ENCODE assay signal across 9 cellular contexts in the genomic region with DNA sequence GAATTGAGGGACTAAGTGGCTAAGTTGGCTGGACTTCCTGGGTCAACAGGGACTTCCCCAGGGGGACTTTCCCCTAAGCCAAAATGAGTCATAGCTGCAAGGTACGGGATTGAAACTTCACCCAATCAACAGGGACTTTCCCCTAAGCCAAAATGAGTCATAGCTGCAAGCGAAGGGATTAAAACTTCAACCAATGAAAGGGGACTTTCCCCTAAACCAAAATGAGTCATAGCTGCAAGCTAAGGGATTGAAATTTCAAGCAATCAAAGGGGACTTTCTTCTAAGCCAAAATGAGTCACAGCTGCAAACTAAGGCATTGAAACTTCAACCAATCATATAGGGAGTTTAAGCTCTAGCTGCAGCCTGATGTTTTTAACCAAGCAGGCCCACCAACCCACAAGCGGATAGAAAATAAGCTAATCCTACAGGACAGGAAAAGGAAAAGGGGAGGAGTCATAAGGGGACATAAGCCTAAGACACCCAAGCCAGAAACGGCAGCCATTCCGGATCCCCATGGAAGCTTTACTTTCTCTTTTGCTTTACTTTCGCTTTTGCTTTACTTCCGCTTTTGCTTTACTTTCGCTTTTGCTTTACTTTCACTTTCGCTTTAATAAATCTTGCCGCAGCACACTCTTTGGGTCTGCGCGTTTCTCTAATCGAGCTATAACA.
DNase-seq lines count a peak whose midpoint lies in the region; ATAC-seq and TF ChIP-seq lines count a peak whose summit lies in the region.
"Had no signal": no experiment of that assay in that cellular context is flagged by ENCODE, and none has a peak within 500 bp of the region (broad histone marks: within the 10 kb centered on the region; RNA-seq: fewer than 3 reads in every experiment).

No MANE protein-coding gene starts in this region.

- H3K4me1 ChIP-seq in CD4-positive, CD25-positive, alpha-beta regulatory T cell (ENCODE audit: control insufficient read depth, insufficient read depth, low read length, poor library complexity, severe bottlenecking) = no peaks in the 10 kb centered on the region
- H3K4me1 ChIP-seq in body of pancreas (no peaks in the 10 kb centered on the region), testis (no peaks in the 10 kb centered on the region)

- peaks cover 3% of the 10 kb centered on the region for H3K36me3 Mint-ChIP-seq in CD4-positive, CD25-positive, alpha-beta regulatory T cell

- TF ChIP-seq CTCF in body of pancreas (IDR thresholded peaks at IDR 0.05) = no peak
- no peak for TF ChIP-seq CTCF in testis (IDR thresholded peaks at IDR 0.05)

- ATAC-seq in CD4-positive, CD25-positive, alpha-beta regulatory T cell (ENCODE audit: low read depth in 2 of 2) = peak; percentile 71 to 79
- ATAC-seq in GM19438 (IDR thresholded peaks at IDR 0.05; ENCODE audit: low read depth, unreplicated experiment) (peak; percentile 85), HG03469 (IDR thresholded peaks at IDR 0.05; ENCODE audit: unreplicated experiment) (peak; percentile 79), body of pancreas (peak; percentile 33)

- H3K4me3 Mint-ChIP-seq in CD4-positive, CD25-positive, alpha-beta regulatory T cell = peak overlapping the region; percentile 80 to 95 (median 84)
- H3K4me3 Mint-ChIP-seq: neural crest cell had no signal

- H3K4me3 ChIP-seq in CD4-positive, CD25-positive, alpha-beta regulatory T cell (ENCODE audit: low read depth, low read length) = peak overlapping the region; percentile 83
- H3K4me3 ChIP-seq in body of pancreas (no peak overlapping the region), skeletal muscle cell (ENCODE audit: low read depth, low read length) (no peak overlapping the region), testis (peak overlapping the region in 1 of 2 donors; percentile 13)

- H3K27me3 ChIP-seq in CD4-positive, CD25-positive, alpha-beta regulatory T cell (ENCODE audit: control insufficient read depth, insufficient read depth, low read length) = no peaks in the 10 kb centered on the region
- no peaks in the 10 kb centered on the region for H3K27me3 ChIP-seq in body of pancreas
- H3K27me3 ChIP-seq in testis = no peaks in the 10 kb centered on the region

- H3K9me3 Mint-ChIP-seq in CD4-positive, CD25-positive, alpha-beta regulatory T cell = peaks cover 0 to 13% (median 5%) of the 10 kb centered on the region in 7 donors

- 73 to 74% methylated on average over 13 of the region's 13 CpGs for WGBS in body of pancreas, 2 donors
- WGBS in testis, 2 donors = 54 to 74% methylated on average over 13 of the region's 13 CpGs

- intact Hi-C loops in body of pancreas (cut with DNase I) = no loop called here
- intact Hi-C loops in testis (cut with DNase I; ENCODE audit: low total_unique reads) = no loop called here

- peak; percentile 44 to 81 (median 55) for DNase-seq in CD4-positive, CD25-positive, alpha-beta regulatory T cell
- DNase-seq in T-helper 1 cell (peak; percentile 20 to 90 (median 45)), body of pancreas (peak in 1 of 4 donors; percentile 38), skeletal muscle cell (ENCODE audit: low read depth) (peak; percentile 54), DMS114 treated with DMSO at 0.1 percent for 48 hours (lab: John Stamatoyannopoulos, UW; ENCODE audit: unreplicated experiment) (no peak), testis (no peak)

- TF ChIP-seq POLR2A in body of pancreas (IDR thresholded peaks at IDR 0.05) = no peak
- no peak for TF ChIP-seq POLR2A in testis (IDR thresholded peaks at IDR 0.05)

- peaks cover 3 to 10% of the 10 kb centered on the region in 2 experiments for H3K9me3 ChIP-seq in CD4-positive, CD25-positive, alpha-beta regulatory T cell (ENCODE audit: control insufficient read depth in 2 of 2, low read length in 2 of 2)
- H3K9me3 ChIP-seq in body of pancreas = no peaks in the 10 kb centered on the region
- no peaks in the 10 kb centered on the region for H3K9me3 ChIP-seq in testis

- H3K27ac Mint-ChIP-seq in CD4-positive, CD25-positive, alpha-beta regulatory T cell = peak overlapping the region; percentile 52 to 97 (median 84)

- H3K36me3 ChIP-seq in CD4-positive, CD25-positive, alpha-beta regulatory T cell (ENCODE audit: control insufficient read depth, insufficient read depth, low read length) = no peaks in the 10 kb centered on the region
- H3K36me3 ChIP-seq in body of pancreas (replicated peaks in 1 of 2; ENCODE audit: insufficient read depth in 1 of 2, low read depth in 2 of 2) (no peaks in the 10 kb centered on the region), testis (ENCODE audit: low read depth, missing control alignments) (no peaks in the 10 kb centered on the region)

- H3K4me1 Mint-ChIP-seq in CD4-positive, CD25-positive, alpha-beta regulatory T cell = peaks cover 11 to 34% (median 17%) of the 10 kb centered on the region in 4 donors

- H3K27me3 Mint-ChIP-seq in CD4-positive, CD25-positive, alpha-beta regulatory T cell = no peaks in the 10 kb centered on the region

- peak overlapping the region; percentile 78 for H3K27ac ChIP-seq in CD4-positive, CD25-positive, alpha-beta regulatory T cell (ENCODE audit: insufficient read depth, low read length, poor library complexity, severe bottlenecking)
- H3K27ac ChIP-seq in body of pancreas (peak overlapping the region in 1 of 4 donors; percentile 27), testis (no peak overlapping the region)

Comparison
In these comparisons a context has a peak if more than half of its experiments do, and no peak if none do; other contexts are left out.
1. ATAC-seq: peak in every context shown above with its lines; median percentile 85 in GM19438; 79 in HG03469; 75 in CD4-positive, CD25-positive, alpha-beta regulatory T cell; 33 in body of pancreas.
2. DNase-seq: peak in CD4-positive, CD25-positive, alpha-beta regulatory T cell (3 of 3), T-helper 1 cell (5 of 5) and skeletal muscle cell (single experiment); none in DMS114 treated with DMSO at 0.1 percent for 48 hours (single experiment) and testis (single experiment).